ENCODE assay signal across 1 cellular context in the genomic region with DNA sequence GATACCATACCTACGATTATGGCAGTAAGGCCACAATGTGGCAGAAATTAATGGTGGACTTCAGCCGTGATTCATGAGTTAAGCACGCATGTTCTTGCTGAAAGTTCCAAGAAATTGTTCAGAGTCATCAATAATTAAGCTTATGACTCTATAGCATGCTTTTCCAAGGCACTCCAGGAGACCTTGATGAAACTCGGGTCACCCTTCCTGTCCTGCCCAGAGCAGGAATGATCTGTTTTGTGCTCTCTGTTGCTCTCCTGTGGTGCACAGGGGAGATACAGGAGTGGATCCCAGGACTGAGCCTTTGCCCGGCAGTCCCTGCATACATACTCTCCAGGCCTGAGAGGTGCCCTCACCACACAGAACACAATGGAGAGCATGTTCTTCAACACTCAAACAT.
TF ChIP-seq lines count a peak whose summit lies in the region.

No MANE protein-coding gene starts in this region.

TF ChIP-seq in HCT116, 20 proteins besides CTCF, POLR2A, EP300 and RAD21 (continued from another document):
- TF ChIP-seq POLR2AphosphoS5 (IDR thresholded peaks at IDR 0.05; ENCODE audit: low read depth, low read length), result no peak
- no peak for TF ChIP-seq YY1 (IDR thresholded peaks at IDR 0.05; ENCODE audit: extremely low read depth, insufficient replicate concordance, low read depth, low read length)
- TF ChIP-seq EZH2phosphoT487 (IDR thresholded peaks at IDR 0.05; ENCODE audit: borderline replicate concordance), result no peak
- TF ChIP-seq SRF (IDR thresholded peaks at IDR 0.05; ENCODE audit: low read depth), result no peak
- TF ChIP-seq, protein P1, sequence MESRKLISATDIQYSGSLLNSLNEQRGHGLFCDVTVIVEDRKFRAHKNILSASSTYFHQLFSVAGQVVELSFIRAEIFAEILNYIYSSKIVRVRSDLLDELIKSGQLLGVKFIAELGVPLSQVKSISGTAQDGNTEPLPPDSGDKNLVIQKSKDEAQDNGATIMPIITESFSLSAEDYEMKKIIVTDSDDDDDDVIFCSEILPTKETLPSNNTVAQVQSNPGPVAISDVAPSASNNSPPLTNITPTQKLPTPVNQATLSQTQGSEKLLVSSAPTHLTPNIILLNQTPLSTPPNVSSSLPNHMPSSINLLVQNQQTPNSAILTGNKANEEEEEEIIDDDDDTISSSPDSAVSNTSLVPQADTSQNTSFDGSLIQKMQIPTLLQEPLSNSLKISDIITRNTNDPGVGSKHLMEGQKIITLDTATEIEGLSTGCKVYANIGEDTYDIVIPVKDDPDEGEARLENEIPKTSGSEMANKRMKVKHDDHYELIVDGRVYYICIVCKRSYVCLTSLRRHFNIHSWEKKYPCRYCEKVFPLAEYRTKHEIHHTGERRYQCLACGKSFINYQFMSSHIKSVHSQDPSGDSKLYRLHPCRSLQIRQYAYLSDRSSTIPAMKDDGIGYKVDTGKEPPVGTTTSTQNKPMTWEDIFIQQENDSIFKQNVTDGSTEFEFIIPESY (IDR thresholded peaks at IDR 0.05; ENCODE audit: extremely low read depth, insufficient replicate concordance, low read length), result no peak
- TF ChIP-seq EGR1 (IDR thresholded peaks at IDR 0.05; ENCODE audit: low read depth), result no peak
